ENCODE assay signal across 8 cellular contexts in the genomic region with DNA sequence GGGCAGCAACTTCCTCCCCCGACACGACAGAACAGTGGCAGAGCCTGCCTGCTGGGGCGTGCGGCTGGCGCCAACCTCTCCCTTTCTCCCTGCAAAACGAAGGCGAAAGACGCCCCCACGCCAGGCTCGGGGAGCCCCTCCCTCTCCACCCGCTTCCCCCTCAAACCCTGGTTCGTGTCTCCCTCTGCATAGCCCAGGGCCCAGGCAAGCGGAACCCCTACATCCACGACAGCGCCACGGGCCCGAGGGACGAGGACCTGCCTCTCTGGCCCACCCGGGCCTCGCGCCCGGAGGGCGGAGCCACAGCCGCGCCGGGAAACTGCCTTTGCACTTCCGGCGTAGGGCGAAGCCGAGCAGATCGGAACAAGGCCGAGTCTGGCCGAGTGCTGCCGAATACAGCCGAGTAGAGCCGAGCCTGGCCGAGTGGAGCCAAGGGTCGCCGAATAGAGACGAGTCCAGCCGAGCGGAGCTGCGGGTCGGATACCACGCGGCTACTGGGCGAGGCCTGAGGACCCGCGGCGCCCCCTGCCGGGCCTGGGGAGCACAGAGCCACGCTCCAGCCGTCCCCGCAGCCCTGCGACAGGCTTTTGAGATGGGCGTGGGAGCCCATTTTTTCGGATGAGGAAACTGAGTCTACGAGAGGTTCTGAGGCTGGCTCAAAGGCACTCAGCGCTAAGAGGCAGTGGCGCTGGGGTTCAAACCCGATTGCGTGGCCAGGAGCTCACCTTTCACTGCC. TPM values are rescaled to one million over a fixed set of nuclear protein-coding genes. Genes with fewer than 3 reads are reported as not detected.
DNase-seq lines count a peak whose midpoint lies in the region; ATAC-seq and TF ChIP-seq lines count a peak whose summit lies in the region.

No MANE protein-coding gene starts in this region.

- H3K27ac Mint-ChIP-seq in activated T-cell treated with anti-CD3 and anti-CD28 coated beads, Interleukin-2, amount 50 U/mL, for 72 hours = peak overlapping the region; percentile 78

- TF ChIP-seq CTCF in esophagus squamous epithelium (IDR thresholded peaks at IDR 0.05) = peak; percentile 86 to 98 (median 94)

- intact Hi-C loops in esophagus squamous epithelium (cut with DNase I) = loop anchor here (2.0 kb wide), 1 partner anchor 32 kb away; no protein-coding TSS in a partner anchor

- H3K36me3 Mint-ChIP-seq in activated T-cell treated with anti-CD3 and anti-CD28 coated beads, Interleukin-2, amount 50 U/mL, for 72 hours (ENCODE audit: insufficient read depth in 2 of 2) = peaks cover 0 to 6% of the 10 kb centered on the region in 2 donors

- H3K9me3 ChIP-seq in esophagus squamous epithelium = no peaks in the 10 kb centered on the region

- H3K4me1 ChIP-seq in esophagus squamous epithelium = peaks cover 28 to 43% (median 30%) of the 10 kb centered on the region in 3 donors

- peak; percentile 78 for ATAC-seq in GM21723 (IDR thresholded peaks at IDR 0.05; ENCODE audit: unreplicated experiment)
- peak; percentile 94 to 95 for ATAC-seq in activated T-cell treated with anti-CD3 and anti-CD28 coated beads, Interleukin-2, amount 50 U/mL, for 72 hours (replicated peaks in 1 of 2)

- TF ChIP-seq POLR2A in esophagus squamous epithelium (IDR thresholded peaks at IDR 0.05) = peak in 3 of 4 donors; percentile 95 to 99 (median 96)

- H3K36me3 ChIP-seq in esophagus squamous epithelium = no peaks in the 10 kb centered on the region

- 0 to 1% methylated on average over 8 to 14 of the region's 62 CpGs for WGBS in esophagus squamous epithelium, 2 donors

- peak overlapping the region; percentile 90 to 98 (median 97) for H3K27ac ChIP-seq in esophagus squamous epithelium

- no peaks in the 10 kb centered on the region for H3K27me3 ChIP-seq in esophagus squamous epithelium

- no peaks in the 10 kb centered on the region for H3K9me3 Mint-ChIP-seq in activated T-cell treated with anti-CD3 and anti-CD28 coated beads, Interleukin-2, amount 50 U/mL, for 72 hours

- peaks cover 58% of the 10 kb centered on the region for H3K4me1 Mint-ChIP-seq in activated T-cell treated with anti-CD3 and anti-CD28 coated beads, Interleukin-2, amount 50 U/mL, for 72 hours (ENCODE audit: low read depth)

- peak overlapping the region; percentile 83 to 91 for H3K4me3 Mint-ChIP-seq in activated T-cell treated with anti-CD3 and anti-CD28 coated beads, Interleukin-2, amount 50 U/mL, for 72 hours

- peak; percentile 84 for DNase-seq in DMS79 (lab: John Stamatoyannopoulos, UW)
- peak; percentile 94 for DNase-seq in KG1 (lab: John Stamatoyannopoulos, UW)
- peak; percentile 100 for DNase-seq in activated T-cell treated with anti-CD3 and anti-CD28 coated beads, Interleukin-2, amount 50 U/mL, for 72 hours
- DNase-seq in esophagus squamous epithelium (lab: John Stamatoyannopoulos, UW) = peak; percentile 62
- DNase-seq in myocyte (ENCODE audit: low read depth) = peak; percentile 98
- DNase-seq in stimulated activated CD8-positive, alpha-beta memory T cell treated with anti-CD3 and anti-CD28 coated beads, Interleukin-7, amount 100 ng/mL, for 48 hours (ENCODE audit: extremely low read depth in 1 of 2, low read depth in 1 of 2) = peak; percentile 98 to 99

- peak overlapping the region; percentile 53 to 84 (median 79) for H3K4me3 ChIP-seq in esophagus squamous epithelium

- no peaks in the 10 kb centered on the region for H3K27me3 Mint-ChIP-seq in activated T-cell treated with anti-CD3 and anti-CD28 coated beads, Interleukin-2, amount 50 U/mL, for 72 hours (ENCODE audit: low read depth)

TF ChIP-seq in PFSK-1, 5 proteins besides CTCF, POLR2A, EP300 and RAD21:
- TF ChIP-seq SIN3A (IDR thresholded peaks at IDR 0.05; ENCODE audit: borderline replicate concordance, insufficient read depth, low read length) = no peak
- TF ChIP-seq FOXP2 (optimal IDR thresholded peaks at IDR 0.05; ENCODE audit: borderline replicate concordance, extremely low read depth, extremely low read length, insufficient read depth) = peak; percentile 51
- no peak for TF ChIP-seq TAF1 (IDR thresholded peaks at IDR 0.05; ENCODE audit: borderline replicate concordance, insufficient read depth, low read length)
- TF ChIP-seq, protein P1, sequence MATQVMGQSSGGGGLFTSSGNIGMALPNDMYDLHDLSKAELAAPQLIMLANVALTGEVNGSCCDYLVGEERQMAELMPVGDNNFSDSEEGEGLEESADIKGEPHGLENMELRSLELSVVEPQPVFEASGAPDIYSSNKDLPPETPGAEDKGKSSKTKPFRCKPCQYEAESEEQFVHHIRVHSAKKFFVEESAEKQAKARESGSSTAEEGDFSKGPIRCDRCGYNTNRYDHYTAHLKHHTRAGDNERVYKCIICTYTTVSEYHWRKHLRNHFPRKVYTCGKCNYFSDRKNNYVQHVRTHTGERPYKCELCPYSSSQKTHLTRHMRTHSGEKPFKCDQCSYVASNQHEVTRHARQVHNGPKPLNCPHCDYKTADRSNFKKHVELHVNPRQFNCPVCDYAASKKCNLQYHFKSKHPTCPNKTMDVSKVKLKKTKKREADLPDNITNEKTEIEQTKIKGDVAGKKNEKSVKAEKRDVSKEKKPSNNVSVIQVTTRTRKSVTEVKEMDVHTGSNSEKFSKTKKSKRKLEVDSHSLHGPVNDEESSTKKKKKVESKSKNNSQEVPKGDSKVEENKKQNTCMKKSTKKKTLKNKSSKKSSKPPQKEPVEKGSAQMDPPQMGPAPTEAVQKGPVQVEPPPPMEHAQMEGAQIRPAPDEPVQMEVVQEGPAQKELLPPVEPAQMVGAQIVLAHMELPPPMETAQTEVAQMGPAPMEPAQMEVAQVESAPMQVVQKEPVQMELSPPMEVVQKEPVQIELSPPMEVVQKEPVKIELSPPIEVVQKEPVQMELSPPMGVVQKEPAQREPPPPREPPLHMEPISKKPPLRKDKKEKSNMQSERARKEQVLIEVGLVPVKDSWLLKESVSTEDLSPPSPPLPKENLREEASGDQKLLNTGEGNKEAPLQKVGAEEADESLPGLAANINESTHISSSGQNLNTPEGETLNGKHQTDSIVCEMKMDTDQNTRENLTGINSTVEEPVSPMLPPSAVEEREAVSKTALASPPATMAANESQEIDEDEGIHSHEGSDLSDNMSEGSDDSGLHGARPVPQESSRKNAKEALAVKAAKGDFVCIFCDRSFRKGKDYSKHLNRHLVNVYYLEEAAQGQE (IDR thresholded peaks at IDR 0.05; ENCODE audit: insufficient read depth in 1 of 2, low read depth in 2 of 2, low read length in 2 of 2) = no peak
- TF ChIP-seq POLR2AphosphoS5 (IDR thresholded peaks at IDR 0.05; ENCODE audit: low read depth, low read length) = peak; percentile 94

RNA-seq across cellular contexts. Expression of a gene that starts 11.2 kb away (rescaled TPM):
- polyA plus RNA-seq in PFSK-1 (2012; ENCODE audit: insufficient read length, low read depth) = 18.7 TPM
- total RNA-seq in activated T-cell treated with anti-CD3 and anti-CD28 coated beads, Interleukin-2, amount 50 U/mL, for 72 hours = 10 to 100 TPM; 22.7 to 30.0 TPM
- total RNA-seq in esophagus squamous epithelium = 1 to 10 TPM; 1.1 to 1.7 (median 1.4) TPM
- 3.7 and 3.8 TPM in 2 replicates for total RNA-seq in myocyte
- polyA plus RNA-seq in myocyte (2012) = 6.5 TPM

RNA-seq across cellular contexts. Expression of a gene that starts 13.0 kb away (rescaled TPM):
- not detected for polyA plus RNA-seq in PFSK-1 (2012; ENCODE audit: insufficient read length, low read depth)
- total RNA-seq in activated T-cell treated with anti-CD3 and anti-CD28 coated beads, Interleukin-2, amount 50 U/mL, for 72 hours = 10 to 100 TPM in 1 of 2 donors, 1 to 10 TPM in 1; 10.0 to 14.6 TPM
- not detected for total RNA-seq in esophagus squamous epithelium
- total RNA-seq in myocyte = not detected in 2 replicates
- polyA plus RNA-seq in myocyte (2012) = not detected

RNA-seq across cellular contexts. Expression of a gene that starts 44.8 kb away (rescaled TPM):
- polyA plus RNA-seq in PFSK-1 (2012; ENCODE audit: insufficient read length, low read depth) = 44.4 TPM
- total RNA-seq in activated T-cell treated with anti-CD3 and anti-CD28 coated beads, Interleukin-2, amount 50 U/mL, for 72 hours = 100 to 1,000 TPM; 620 to 681 TPM
- total RNA-seq in esophagus squamous epithelium (10 to 100 TPM; 17.3 to 27.1 (median 19.6) TPM), myocyte (not detected in 2 replicates)
- not detected for polyA plus RNA-seq in myocyte (2012)

RNA-seq across cellular contexts. Expression of a gene that starts 49.6 kb away (rescaled TPM):
- polyA plus RNA-seq in PFSK-1 (2012; ENCODE audit: insufficient read length, low read depth) = 3.2 TPM
- 100 to 1,000 TPM; 313 to 440 TPM for total RNA-seq in activated T-cell treated with anti-CD3 and anti-CD28 coated beads, Interleukin-2, amount 50 U/mL, for 72 hours
- total RNA-seq in esophagus squamous epithelium = 1 to 10 TPM; 1.6 to 6.5 (median 2.3) TPM
- total RNA-seq in myocyte = not detected in 2 replicates
- not detected for polyA plus RNA-seq in myocyte (2012)

Comparison
In these comparisons a context has a peak if more than half of its experiments do, and no peak if none do; other contexts are left out.
1. Peak in every context shown above with its lines: DNase-seq, ATAC-seq, H3K4me3 ChIP-seq and H3K27ac ChIP-seq.
2. RNA of a gene that starts 13.0 kb away (total RNA-seq): 10.0 to 14.6 TPM in activated T-cell treated with anti-CD3 and anti-CD28 coated beads, Interleukin-2, amount 50 U/mL, for 72 hours; not detected in esophagus squamous epithelium and not detected in myocyte; every median in the first group is over 10 times any median in the second.
3. RNA of a gene that starts 44.8 kb away (total RNA-seq): 620 to 681 TPM in activated T-cell treated with anti-CD3 and anti-CD28 coated beads, Interleukin-2, amount 50 U/mL, for 72 hours; 17.3 to 27.1 TPM in esophagus squamous epithelium and not detected in myocyte; every median in the first group is over 10 times any median in the second.